Comparison of ENCODE assay signal across 8 cellular contexts in the genomic region with DNA sequence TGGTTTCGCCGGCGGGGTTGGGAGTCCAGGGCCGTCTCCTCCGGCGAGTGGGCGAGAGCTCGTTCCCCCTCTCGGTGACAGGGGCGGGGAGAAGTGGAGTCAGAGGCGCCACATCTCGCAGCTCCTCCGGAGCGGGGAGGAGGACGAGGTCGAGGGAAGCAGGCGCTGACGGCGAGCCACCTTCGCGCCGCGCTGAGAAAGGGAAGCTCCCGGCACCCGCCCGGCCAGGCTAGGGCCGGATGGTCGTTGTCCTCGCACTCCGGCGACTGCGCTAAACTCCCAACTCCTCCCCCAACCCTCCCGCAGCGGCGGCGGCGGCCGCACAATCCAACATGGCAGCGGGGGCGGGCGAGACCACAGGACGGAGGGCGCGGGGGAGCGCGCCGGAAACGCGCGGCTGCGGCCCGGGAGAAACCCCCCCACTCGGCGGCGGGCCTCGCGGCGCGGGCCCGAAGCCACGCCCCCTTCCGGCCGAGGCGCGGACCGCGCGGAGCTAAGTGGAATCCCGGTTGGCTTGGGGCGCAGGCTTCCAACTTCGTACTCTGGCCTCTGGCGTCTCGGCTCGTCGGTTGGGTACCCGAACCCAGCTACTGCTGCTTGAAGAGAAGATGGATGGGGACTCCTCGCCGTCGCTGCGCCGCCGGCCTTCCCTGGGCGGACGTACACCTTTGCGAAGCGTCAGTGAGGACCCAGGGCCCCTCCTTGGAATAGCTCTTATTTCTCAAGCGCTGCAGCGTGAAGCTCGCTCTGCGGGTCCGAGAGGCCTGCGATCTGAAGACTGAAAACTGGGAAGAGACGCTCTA. TPM values are rescaled to one million over a fixed set of nuclear protein-coding genes. Genes with fewer than 3 reads are reported as not detected.
DNase-seq lines count a peak whose midpoint lies in the region; ATAC-seq and TF ChIP-seq lines count a peak whose summit lies in the region.

A gene (minus strand): TSS at position 270 of the 803 bp plus-strand sequence. CDS start 269 bp downstream, at position 1.

- H3K4me3 ChIP-seq in Caco-2 (ENCODE audit: low read depth, low read length): peak within 1 kb of the TSS; percentile 100

- H3K4me3 Mint-ChIP-seq in Caco-2 (ENCODE audit: unreplicated experiment) (peak within 1 kb of the TSS; percentile 100), endothelial cell (ENCODE audit: unreplicated experiment) (peak within 1 kb of the TSS; percentile 98), mesothelial cell of epicardium (peak within 1 kb of the TSS; percentile 97)

- ATAC-seq in GM21367 (IDR thresholded peaks at IDR 0.05; ENCODE audit: unreplicated experiment): peak; percentile 73

- H3K27ac Mint-ChIP-seq in Caco-2 (ENCODE audit: unreplicated experiment): peak within 1 kb of the TSS; percentile 98
- H3K27ac Mint-ChIP-seq in endothelial cell (ENCODE audit: unreplicated experiment): peak within 1 kb of the TSS; percentile 94
- peak within 1 kb of the TSS; percentile 100 for H3K27ac Mint-ChIP-seq in mesothelial cell of epicardium

- DNase-seq in Caco-2 (peak; percentile 93 to 96), HT1080 (ENCODE audit: low read depth) (peak; percentile 87), NOMO-1 treated with dmso at 0.1 percent for 144 hours (lab: John Stamatoyannopoulos, UW; ENCODE audit: unreplicated experiment) (peak; percentile 62), endothelial cell (ENCODE audit: low spot score) (peak; percentile 96), mesothelial cell of epicardium (ENCODE audit: low spot score in 2 of 2, unreplicated experiment in 2 of 2) (peak; percentile 85 to 95)
- peak; percentile 94 for DNase-seq in activated CD8-positive, alpha-beta memory T cell treated with anti-CD3 and anti-CD28 coated beads, Interleukin-2, amount 50 U/mL, for 48 hours
- DNase-seq in stimulated activated CD8-positive, alpha-beta memory T cell treated with anti-CD3 and anti-CD28 coated beads, Interleukin-15, amount 100 ng/mL, for 4 hours (ENCODE audit: low read depth in 2 of 2): peak; percentile 68 to 77

- no peaks in the 10 kb centered on the region for H3K9me3 ChIP-seq in Caco-2

- H3K4me1 Mint-ChIP-seq in Caco-2 (ENCODE audit: low read depth, unreplicated experiment): peaks cover 30% of the 10 kb centered on the region
- peaks cover 37% of the 10 kb centered on the region for H3K4me1 Mint-ChIP-seq in endothelial cell (ENCODE audit: unreplicated experiment)
- peaks cover 68% of the 10 kb centered on the region for H3K4me1 Mint-ChIP-seq in mesothelial cell of epicardium

- H3K27me3 ChIP-seq in Caco-2 (replicated peaks; ENCODE audit: control insufficient read depth, insufficient read depth, low read length): no peaks in the 10 kb centered on the region

- H3K36me3 Mint-ChIP-seq in Caco-2 (ENCODE audit: insufficient read depth, unreplicated experiment) (peaks cover 25% of the 10 kb centered on the region), endothelial cell (ENCODE audit: low read depth, unreplicated experiment) (peaks cover 12% of the 10 kb centered on the region), mesothelial cell of epicardium (no peaks in the 10 kb centered on the region)

- no peaks in the 10 kb centered on the region for H3K9me3 Mint-ChIP-seq in Caco-2 (ENCODE audit: unreplicated experiment)
- H3K9me3 Mint-ChIP-seq in endothelial cell (ENCODE audit: unreplicated experiment): no peaks in the 10 kb centered on the region
- no peaks in the 10 kb centered on the region for H3K9me3 Mint-ChIP-seq in mesothelial cell of epicardium

- POLR2A ChIA-PET in Caco-2 (lab: Charles Lee): interaction anchor here (0.7 to 1.8 kb wide), 9 partner anchors 11 to 191 kb away, joined by 3 to 8 read pairs (median 4); a partner anchor contains a TSS

- no TSS peak for BruUV-seq in Caco-2 (replicated peaks; lab: Mats Ljungman, UMichigan)

- H3K36me3 ChIP-seq in Caco-2 (ENCODE audit: control insufficient read depth, insufficient read depth, low read length): no peaks in the 10 kb centered on the region; the same call in 1 of the 2 replicates

- no peaks in the 10 kb centered on the region for H3K27me3 Mint-ChIP-seq in Caco-2 (ENCODE audit: insufficient read depth, unreplicated experiment)
- peaks cover 10% of the 10 kb centered on the region for H3K27me3 Mint-ChIP-seq in endothelial cell (ENCODE audit: unreplicated experiment)
- no peaks in the 10 kb centered on the region for H3K27me3 Mint-ChIP-seq in mesothelial cell of epicardium (ENCODE audit: low read depth)

- TF ChIP-seq CTCF in Caco-2 (IDR thresholded peaks at IDR 0.05; ENCODE audit: insufficient read depth in 1 of 2, low read depth in 1 of 2, low read length in 1 of 2, severe bottlenecking in 1 of 2, unreplicated experiment in 1 of 2): no peak
- TF ChIP-seq CTCF in endothelial cell (IDR thresholded peaks at IDR 0.05; ENCODE audit: unreplicated experiment): no peak
- peak; percentile 25 for TF ChIP-seq CTCF in mesothelial cell of epicardium (IDR thresholded peaks at IDR 0.05; ENCODE audit: unreplicated experiment)

- intact Hi-C loops in Caco-2 (cut with micrococcal nuclease; ENCODE audit: unreplicated experiment): loop anchor here (1.0 to 5.0 kb wide), 8 partner anchors 24 to 214 kb away; a partner anchor contains a TSS

- peaks cover 20% of the 10 kb centered on the region for H3K4me1 ChIP-seq in Caco-2

- CTCF ChIA-PET in Caco-2 (lab: Charles Lee): interaction anchor here (1.0 to 1.8 kb wide), 7 partner anchors 11 to 123 kb away, joined by 3 to 7 read pairs (median 5); no protein-coding TSS in a partner anchor

RNA-seq across cellular contexts. Expression of the gene that starts here (rescaled TPM):
- total RNA-seq in Caco-2 (2022): 42.3 TPM in 2 replicates
- total RNA-seq in HT1080 (2014; rRNA removed; shearing (Covaris generic)): 5.8 and 7.5 TPM in 2 replicates
- polyA plus RNA-seq in HT1080 (2015; cell fraction: cytosol; rRNA removed): 21.0 and 27.3 TPM in 2 replicates
- polyA plus RNA-seq in HT1080 (2015; cell fraction: nucleus; rRNA removed): 14.4 and 16.3 TPM in 2 replicates
- total RNA-seq in endothelial cell (ENCODE audit: unreplicated experiment): 33.7 TPM
- total RNA-seq in mesothelial cell of epicardium: 34.8 to 35.7 TPM (median 35.0 TPM) in 3 replicates

Comparison
In these comparisons a context has a peak if more than half of its experiments do, and no peak if none do; other contexts are left out.
1. Peak in every context shown above with its lines: DNase-seq, ATAC-seq and H3K4me3 ChIP-seq.